1 cellular context compared by ENCODE assay signal in genomic region chr6:39812853-39813533, GRCh38.
TF ChIP-seq lines count a peak whose summit lies in the region.

No MANE protein-coding gene starts in this region.

TF ChIP-seq in WTC11, 78 proteins besides CTCF, POLR2A, EP300 and RAD21 (continued from another document):
- TF ChIP-seq PREB (CRISPR knock-in tag; IDR thresholded peaks at IDR 0.05; ENCODE audit: borderline replicate concordance) = no peak
- TF ChIP-seq STAT6 (CRISPR knock-in tag; conservative IDR thresholded peaks at IDR 0.05; ENCODE audit: low read depth) = no peak
- TF ChIP-seq ZNF396 (CRISPR knock-in tag; IDR thresholded peaks at IDR 0.05; ENCODE audit: borderline replicate concordance) = no peak
- no peak for TF ChIP-seq ZNF317 (CRISPR knock-in tag; IDR thresholded peaks at IDR 0.05; ENCODE audit: borderline replicate concordance, low read depth)
- TF ChIP-seq MXD4 (CRISPR knock-in tag; IDR thresholded peaks at IDR 0.05; ENCODE audit: borderline replicate concordance) = no peak
- no peak for TF ChIP-seq ESRRA (CRISPR knock-in tag; IDR thresholded peaks at IDR 0.05; ENCODE audit: borderline replicate concordance)
- TF ChIP-seq CDX4 (CRISPR knock-in tag; IDR thresholded peaks at IDR 0.05; ENCODE audit: borderline replicate concordance) = no peak
- TF ChIP-seq, protein P1, sequence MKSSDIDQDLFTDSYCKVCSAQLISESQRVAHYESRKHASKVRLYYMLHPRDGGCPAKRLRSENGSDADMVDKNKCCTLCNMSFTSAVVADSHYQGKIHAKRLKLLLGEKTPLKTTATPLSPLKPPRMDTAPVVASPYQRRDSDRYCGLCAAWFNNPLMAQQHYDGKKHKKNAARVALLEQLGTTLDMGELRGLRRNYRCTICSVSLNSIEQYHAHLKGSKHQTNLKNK (CRISPR knock-in tag; IDR thresholded peaks at IDR 0.05) = no peak
- no peak for TF ChIP-seq ZNF121 (CRISPR knock-in tag; IDR thresholded peaks at IDR 0.05)
- no peak for TF ChIP-seq SOX15 (CRISPR knock-in tag; IDR thresholded peaks at IDR 0.05)
- no peak for TF ChIP-seq JUN (CRISPR knock-in tag; IDR thresholded peaks at IDR 0.05)
- TF ChIP-seq, protein P2, sequence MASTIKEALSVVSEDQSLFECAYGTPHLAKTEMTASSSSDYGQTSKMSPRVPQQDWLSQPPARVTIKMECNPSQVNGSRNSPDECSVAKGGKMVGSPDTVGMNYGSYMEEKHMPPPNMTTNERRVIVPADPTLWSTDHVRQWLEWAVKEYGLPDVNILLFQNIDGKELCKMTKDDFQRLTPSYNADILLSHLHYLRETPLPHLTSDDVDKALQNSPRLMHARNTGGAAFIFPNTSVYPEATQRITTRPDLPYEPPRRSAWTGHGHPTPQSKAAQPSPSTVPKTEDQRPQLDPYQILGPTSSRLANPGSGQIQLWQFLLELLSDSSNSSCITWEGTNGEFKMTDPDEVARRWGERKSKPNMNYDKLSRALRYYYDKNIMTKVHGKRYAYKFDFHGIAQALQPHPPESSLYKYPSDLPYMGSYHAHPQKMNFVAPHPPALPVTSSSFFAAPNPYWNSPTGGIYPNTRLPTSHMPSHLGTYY (CRISPR knock-in tag; IDR thresholded peaks at IDR 0.05) = no peak
- TF ChIP-seq AR (CRISPR knock-in tag; IDR thresholded peaks at IDR 0.05) = no peak
- no peak for TF ChIP-seq AFF4 (CRISPR knock-in tag; IDR thresholded peaks at IDR 0.05; ENCODE audit: borderline replicate concordance)
- TF ChIP-seq, protein P3, sequence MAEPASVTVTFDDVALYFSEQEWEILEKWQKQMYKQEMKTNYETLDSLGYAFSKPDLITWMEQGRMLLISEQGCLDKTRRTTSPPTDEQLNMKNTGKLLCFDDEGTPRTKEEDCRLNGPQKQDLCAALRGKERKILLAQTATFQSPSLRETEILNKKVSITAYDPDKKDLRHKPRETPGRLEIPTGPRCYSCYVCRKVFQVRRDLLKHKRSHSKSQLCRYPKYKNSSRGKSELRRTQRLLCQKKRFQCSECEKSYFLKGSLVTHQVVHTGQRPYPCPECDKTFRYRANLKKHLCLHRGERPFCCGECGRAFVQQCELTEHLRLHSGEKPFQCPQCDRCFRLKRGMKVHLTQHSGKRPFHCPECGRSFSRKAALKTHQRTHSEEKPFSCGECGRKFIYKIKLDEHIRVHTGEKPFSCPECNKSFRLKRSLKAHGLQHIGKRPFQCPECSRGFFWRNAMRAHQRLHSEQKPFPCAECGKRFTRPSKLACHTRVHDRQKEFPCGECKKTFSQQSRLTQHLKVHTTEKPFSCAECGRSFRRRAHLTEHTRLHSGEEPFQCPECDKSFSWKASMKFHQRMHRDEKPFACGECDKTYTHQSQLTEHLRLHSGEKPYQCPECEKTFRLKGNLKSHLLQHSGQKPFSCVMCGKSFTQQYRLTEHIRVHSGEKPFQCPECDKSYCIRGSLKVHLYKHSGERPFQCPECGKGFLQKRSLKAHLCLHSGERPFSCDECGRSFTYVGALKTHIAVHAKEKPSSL (CRISPR knock-in tag; conservative IDR thresholded peaks at IDR 0.05) = no peak
